Comparison of ENCODE assay signal across 1 cellular context in the genomic region with DNA sequence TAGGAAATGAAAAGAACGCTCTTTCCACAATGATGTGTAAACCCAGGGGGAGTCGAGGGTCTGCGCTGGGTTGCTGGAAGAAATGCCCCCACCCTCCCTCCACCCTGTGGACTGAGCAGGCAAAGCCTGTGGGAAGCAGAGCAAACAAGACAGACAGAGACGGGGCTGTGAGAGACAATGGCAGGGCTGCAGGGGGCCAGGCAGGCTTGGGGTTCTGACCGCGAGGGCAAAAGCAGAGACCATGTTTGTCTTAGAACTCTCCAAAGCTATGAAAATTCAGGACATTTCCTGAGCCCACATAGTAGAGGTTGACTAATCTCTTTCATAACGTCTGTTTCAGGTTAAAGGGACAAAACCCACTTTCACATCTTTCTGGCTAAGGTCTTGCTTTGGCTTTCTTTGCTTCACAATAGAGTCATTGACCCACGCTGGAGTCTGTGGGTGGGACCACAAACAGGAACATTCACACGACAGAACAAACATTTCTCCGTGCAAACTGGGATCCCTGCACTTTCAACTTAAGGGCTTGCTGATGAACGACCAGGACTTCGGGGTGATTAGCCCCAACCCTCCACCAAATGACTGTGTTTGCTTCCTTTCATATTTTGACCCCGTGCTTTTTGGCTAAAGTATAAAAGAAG.
TF ChIP-seq lines count a peak whose summit lies in the region.

No MANE protein-coding gene starts in this region.

TF ChIP-seq in HepG2, 621 proteins besides CTCF, POLR2A, EP300 and RAD21 (continued from another document and continues in another):
- TF ChIP-seq, protein P1, sequence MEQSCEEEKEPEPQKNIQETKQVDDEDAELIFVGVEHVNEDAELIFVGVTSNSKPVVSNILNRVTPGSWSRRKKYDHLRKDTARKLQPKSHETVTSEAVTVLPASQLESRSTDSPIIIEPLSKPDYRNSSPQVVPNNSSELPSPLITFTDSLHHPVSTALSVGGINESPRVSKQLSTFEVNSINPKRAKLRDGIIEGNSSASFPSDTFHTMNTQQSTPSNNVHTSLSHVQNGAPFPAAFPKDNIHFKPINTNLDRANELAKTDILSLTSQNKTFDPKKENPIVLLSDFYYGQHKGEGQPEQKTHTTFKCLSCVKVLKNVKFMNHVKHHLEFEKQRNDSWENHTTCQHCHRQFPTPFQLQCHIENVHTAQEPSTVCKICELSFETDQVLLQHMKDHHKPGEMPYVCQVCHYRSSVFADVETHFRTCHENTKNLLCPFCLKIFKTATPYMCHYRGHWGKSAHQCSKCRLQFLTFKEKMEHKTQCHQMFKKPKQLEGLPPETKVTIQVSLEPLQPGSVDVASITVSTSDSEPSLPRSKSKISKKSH (CRISPR knock-in tag; IDR thresholded peaks at IDR 0.05; ENCODE audit: borderline replicate concordance) = no peak
- TF ChIP-seq ISL2 (CRISPR knock-in tag; IDR thresholded peaks at IDR 0.05) (peak; percentile 84; the same call in 1 of the 2 replicates), DMAP1 (CRISPR knock-in tag; IDR thresholded peaks at IDR 0.05) (peak; percentile 67; the same call in 1 of the 2 replicates), TP53 (CRISPR knock-in tag; conservative IDR thresholded peaks at IDR 0.05) (0 out of 2 replicates have a peak, but pooled peaks have one; percentile 61), ZNF605 (CRISPR knock-in tag; IDR thresholded peaks at IDR 0.05) (peak; percentile 65), ZBTB7A (CRISPR knock-in tag; IDR thresholded peaks at IDR 0.05) (peak; percentile 90), MXI1 (IDR thresholded peaks at IDR 0.05; ENCODE audit: borderline replicate concordance, low read depth, low read length) (peak; percentile 22; the same call in 1 of the 3 replicates), ZNF549 (CRISPR knock-in tag; IDR thresholded peaks at IDR 0.05) (no peak), HNF4G (IDR thresholded peaks at IDR 0.05; ENCODE audit: borderline replicate concordance, low read depth, low read length) (peak; percentile 37), HNF4G (CRISPR knock-in tag; IDR thresholded peaks at IDR 0.05; ENCODE audit: borderline replicate concordance, low read depth) (no peak), MZF1 (CRISPR knock-in tag; IDR thresholded peaks at IDR 0.05; ENCODE audit: borderline replicate concordance) (no peak), GATAD2A (CRISPR knock-in tag; IDR thresholded peaks at IDR 0.05) (peak; percentile 81; the same call in 1 of the 2 replicates), MAF1 (CRISPR knock-in tag; IDR thresholded peaks at IDR 0.05; ENCODE audit: borderline replicate concordance) (no peak), HNRNPUL1 (IDR thresholded peaks at IDR 0.05; ENCODE audit: low read depth, low read length) (no peak), ZNF709 (CRISPR knock-in tag; IDR thresholded peaks at IDR 0.05) (no peak), ZNF292 (CRISPR knock-in tag; IDR thresholded peaks at IDR 0.05; ENCODE audit: borderline replicate concordance, low read depth) (peak; percentile 99), CHD2 (IDR thresholded peaks at IDR 0.05; ENCODE audit: low read depth, low read length) (no peak), SALL1 (CRISPR knock-in tag; IDR thresholded peaks at IDR 0.05) (peak; percentile 88), RORA (CRISPR knock-in tag; IDR thresholded peaks at IDR 0.05) (no peak), TBX3 (IDR thresholded peaks at IDR 0.05; ENCODE audit: borderline replicate concordance) (0 out of 2 replicates have a peak, but pooled peaks have one; percentile 48), BRD4 (CRISPR knock-in tag; IDR thresholded peaks at IDR 0.05) (peak; percentile 82), ZFP90 (CRISPR knock-in tag; IDR thresholded peaks at IDR 0.05; ENCODE audit: borderline replicate concordance) (peak; percentile 85; the same call in 1 of the 2 replicates), ZNF672 (CRISPR knock-in tag; IDR thresholded peaks at IDR 0.05) (no peak), JUNB (CRISPR knock-in tag; IDR thresholded peaks at IDR 0.05; ENCODE audit: borderline replicate concordance) (peak; percentile 60; the same call in 1 of the 2 replicates), SKI (IDR thresholded peaks at IDR 0.05; ENCODE audit: partially characterized antibody) (peak; percentile 76), AGO2 (optimal IDR thresholded peaks at IDR 0.05; ENCODE audit: low read depth, low read length) (no peak), ZNF556 (CRISPR knock-in tag; IDR thresholded peaks at IDR 0.05; ENCODE audit: borderline replicate concordance) (peak; percentile 68; the same call in 1 of the 2 replicates), ATF7-NPFF (CRISPR knock-in tag; IDR thresholded peaks at IDR 0.05; ENCODE audit: low read depth) (no peak; the same call in 1 of the 2 replicates), FOXA3 (CRISPR knock-in tag; IDR thresholded peaks at IDR 0.05) (peak; percentile 72), HCFC1 (IDR thresholded peaks at IDR 0.05; ENCODE audit: low read depth, low read length) (no peak), ARNTL (CRISPR knock-in tag; IDR thresholded peaks at IDR 0.05) (no peak)
- TF ChIP-seq, protein P2, sequence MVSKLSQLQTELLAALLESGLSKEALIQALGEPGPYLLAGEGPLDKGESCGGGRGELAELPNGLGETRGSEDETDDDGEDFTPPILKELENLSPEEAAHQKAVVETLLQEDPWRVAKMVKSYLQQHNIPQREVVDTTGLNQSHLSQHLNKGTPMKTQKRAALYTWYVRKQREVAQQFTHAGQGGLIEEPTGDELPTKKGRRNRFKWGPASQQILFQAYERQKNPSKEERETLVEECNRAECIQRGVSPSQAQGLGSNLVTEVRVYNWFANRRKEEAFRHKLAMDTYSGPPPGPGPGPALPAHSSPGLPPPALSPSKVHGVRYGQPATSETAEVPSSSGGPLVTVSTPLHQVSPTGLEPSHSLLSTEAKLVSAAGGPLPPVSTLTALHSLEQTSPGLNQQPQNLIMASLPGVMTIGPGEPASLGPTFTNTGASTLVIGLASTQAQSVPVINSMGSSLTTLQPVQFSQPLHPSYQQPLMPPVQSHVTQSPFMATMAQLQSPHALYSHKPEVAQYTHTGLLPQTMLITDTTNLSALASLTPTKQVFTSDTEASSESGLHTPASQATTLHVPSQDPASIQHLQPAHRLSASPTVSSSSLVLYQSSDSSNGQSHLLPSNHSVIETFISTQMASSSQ (IDR thresholded peaks at IDR 0.05; ENCODE audit: low read depth) = 0 out of 2 replicates have a peak, but pooled peaks have one; percentile 26
- TF ChIP-seq, protein P2 (CRISPR knock-in tag; IDR thresholded peaks at IDR 0.05; ENCODE audit: borderline replicate concordance) = peak; percentile 77; the same call in 1 of the 2 replicates
- TF ChIP-seq, protein P3, sequence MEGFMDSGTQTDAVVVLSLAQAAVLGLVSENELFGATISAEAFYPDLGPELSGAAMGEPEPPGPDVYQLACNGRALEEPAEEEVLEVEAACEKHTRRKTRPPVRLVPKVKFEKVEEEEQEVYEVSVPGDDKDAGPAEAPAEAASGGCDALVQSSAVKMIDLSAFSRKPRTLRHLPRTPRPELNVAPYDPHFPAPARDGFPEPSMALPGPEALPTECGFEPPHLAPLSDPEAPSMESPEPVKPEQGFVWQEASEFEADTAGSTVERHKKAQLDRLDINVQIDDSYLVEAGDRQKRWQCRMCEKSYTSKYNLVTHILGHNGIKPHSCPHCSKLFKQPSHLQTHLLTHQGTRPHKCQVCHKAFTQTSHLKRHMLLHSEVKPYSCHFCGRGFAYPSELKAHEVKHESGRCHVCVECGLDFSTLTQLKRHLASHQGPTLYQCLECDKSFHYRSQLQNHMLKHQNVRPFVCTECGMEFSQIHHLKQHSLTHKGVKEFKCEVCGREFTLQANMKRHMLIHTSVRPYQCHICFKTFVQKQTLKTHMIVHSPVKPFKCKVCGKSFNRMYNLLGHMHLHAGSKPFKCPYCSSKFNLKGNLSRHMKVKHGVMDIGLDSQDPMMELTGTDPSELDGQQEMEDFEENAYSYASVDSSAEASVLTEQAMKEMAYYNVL (CRISPR knock-in tag; IDR thresholded peaks at IDR 0.05; ENCODE audit: borderline replicate concordance) = no peak
- TF ChIP-seq, protein P4, sequence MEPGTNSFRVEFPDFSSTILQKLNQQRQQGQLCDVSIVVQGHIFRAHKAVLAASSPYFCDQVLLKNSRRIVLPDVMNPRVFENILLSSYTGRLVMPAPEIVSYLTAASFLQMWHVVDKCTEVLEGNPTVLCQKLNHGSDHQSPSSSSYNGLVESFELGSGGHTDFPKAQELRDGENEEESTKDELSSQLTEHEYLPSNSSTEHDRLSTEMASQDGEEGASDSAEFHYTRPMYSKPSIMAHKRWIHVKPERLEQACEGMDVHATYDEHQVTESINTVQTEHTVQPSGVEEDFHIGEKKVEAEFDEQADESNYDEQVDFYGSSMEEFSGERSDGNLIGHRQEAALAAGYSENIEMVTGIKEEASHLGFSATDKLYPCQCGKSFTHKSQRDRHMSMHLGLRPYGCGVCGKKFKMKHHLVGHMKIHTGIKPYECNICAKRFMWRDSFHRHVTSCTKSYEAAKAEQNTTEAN (CRISPR knock-in tag; conservative IDR thresholded peaks at IDR 0.05) = peak; percentile 66; the same call in 1 of the 2 replicates
- TF ChIP-seq, protein P5, sequence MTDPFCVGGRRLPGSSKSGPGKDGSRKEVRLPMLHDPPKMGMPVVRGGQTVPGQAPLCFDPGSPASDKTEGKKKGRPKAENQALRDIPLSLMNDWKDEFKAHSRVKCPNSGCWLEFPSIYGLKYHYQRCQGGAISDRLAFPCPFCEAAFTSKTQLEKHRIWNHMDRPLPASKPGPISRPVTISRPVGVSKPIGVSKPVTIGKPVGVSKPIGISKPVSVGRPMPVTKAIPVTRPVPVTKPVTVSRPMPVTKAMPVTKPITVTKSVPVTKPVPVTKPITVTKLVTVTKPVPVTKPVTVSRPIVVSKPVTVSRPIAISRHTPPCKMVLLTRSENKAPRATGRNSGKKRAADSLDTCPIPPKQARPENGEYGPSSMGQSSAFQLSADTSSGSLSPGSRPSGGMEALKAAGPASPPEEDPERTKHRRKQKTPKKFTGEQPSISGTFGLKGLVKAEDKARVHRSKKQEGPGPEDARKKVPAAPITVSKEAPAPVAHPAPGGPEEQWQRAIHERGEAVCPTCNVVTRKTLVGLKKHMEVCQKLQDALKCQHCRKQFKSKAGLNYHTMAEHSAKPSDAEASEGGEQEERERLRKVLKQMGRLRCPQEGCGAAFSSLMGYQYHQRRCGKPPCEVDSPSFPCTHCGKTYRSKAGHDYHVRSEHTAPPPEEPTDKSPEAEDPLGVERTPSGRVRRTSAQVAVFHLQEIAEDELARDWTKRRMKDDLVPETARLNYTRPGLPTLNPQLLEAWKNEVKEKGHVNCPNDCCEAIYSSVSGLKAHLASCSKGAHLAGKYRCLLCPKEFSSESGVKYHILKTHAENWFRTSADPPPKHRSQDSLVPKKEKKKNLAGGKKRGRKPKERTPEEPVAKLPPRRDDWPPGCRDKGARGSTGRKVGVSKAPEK (CRISPR knock-in tag; IDR thresholded peaks at IDR 0.05; ENCODE audit: borderline replicate concordance) = peak; percentile 79; the same call in 1 of the 2 replicates
- TF ChIP-seq, protein P6, sequence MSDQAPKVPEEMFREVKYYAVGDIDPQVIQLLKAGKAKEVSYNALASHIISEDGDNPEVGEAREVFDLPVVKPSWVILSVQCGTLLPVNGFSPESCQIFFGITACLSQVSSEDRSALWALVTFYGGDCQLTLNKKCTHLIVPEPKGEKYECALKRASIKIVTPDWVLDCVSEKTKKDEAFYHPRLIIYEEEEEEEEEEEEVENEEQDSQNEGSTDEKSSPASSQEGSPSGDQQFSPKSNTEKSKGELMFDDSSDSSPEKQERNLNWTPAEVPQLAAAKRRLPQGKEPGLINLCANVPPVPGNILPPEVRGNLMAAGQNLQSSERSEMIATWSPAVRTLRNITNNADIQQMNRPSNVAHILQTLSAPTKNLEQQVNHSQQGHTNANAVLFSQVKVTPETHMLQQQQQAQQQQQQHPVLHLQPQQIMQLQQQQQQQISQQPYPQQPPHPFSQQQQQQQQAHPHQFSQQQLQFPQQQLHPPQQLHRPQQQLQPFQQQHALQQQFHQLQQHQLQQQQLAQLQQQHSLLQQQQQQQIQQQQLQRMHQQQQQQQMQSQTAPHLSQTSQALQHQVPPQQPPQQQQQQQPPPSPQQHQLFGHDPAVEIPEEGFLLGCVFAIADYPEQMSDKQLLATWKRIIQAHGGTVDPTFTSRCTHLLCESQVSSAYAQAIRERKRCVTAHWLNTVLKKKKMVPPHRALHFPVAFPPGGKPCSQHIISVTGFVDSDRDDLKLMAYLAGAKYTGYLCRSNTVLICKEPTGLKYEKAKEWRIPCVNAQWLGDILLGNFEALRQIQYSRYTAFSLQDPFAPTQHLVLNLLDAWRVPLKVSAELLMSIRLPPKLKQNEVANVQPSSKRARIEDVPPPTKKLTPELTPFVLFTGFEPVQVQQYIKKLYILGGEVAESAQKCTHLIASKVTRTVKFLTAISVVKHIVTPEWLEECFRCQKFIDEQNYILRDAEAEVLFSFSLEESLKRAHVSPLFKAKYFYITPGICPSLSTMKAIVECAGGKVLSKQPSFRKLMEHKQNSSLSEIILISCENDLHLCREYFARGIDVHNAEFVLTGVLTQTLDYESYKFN (CRISPR knock-in tag; conservative IDR thresholded peaks at IDR 0.05) = peak; percentile 87
- TF ChIP-seq, protein P7, sequence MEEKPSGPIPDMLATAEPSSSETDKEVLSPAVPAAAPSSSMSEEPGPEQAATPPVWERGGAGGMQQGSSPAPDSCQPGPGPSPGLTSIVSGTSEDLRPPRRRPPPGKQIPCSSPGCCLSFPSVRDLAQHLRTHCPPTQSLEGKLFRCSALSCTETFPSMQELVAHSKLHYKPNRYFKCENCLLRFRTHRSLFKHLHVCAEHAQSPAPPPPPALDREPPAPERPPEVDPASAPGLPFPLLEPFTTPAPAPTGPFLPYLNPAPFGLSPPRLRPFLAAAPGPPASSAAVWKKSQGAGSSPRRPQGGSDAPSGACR (CRISPR knock-in tag; IDR thresholded peaks at IDR 0.05) = 0 out of 2 replicates have a peak, but pooled peaks have one; percentile 58
